In genomic region chr20:952196-952795, GRCh38 we compare ENCODE assay signal across 30 cellular contexts. TPM values are rescaled to one million over a fixed set of nuclear protein-coding genes. Genes with fewer than 3 reads are reported as not detected.
"Had no signal": no experiment of that assay in that cellular context is flagged by ENCODE, and none has a peak within 500 bp of the region (broad histone marks: within the 10 kb centered on the region; RNA-seq: fewer than 3 reads in every experiment).

No MANE protein-coding gene starts in this region.

- H3K27me3 ChIP-seq: brain microvascular endothelial cell, ovary, uterus had no signal

- H3K27ac ChIP-seq: brain microvascular endothelial cell, heart right ventricle, ovary, psoas muscle, sigmoid colon, uterus had no signal

- H3K36me3 ChIP-seq: brain microvascular endothelial cell, heart right ventricle, ovary, sigmoid colon, uterus had no signal

- FAIRE-seq: astrocyte, small intestine had no signal

- H3K9me3 ChIP-seq: heart right ventricle, ovary, psoas muscle, sigmoid colon, uterus had no signal

- H3K4me3 ChIP-seq: heart right ventricle, lung, ovary, psoas muscle, sigmoid colon, uterus had no signal

- DNase-seq: activated CD4-positive, alpha-beta memory T cell treated with anti-CD3 and anti-CD28 coated beads for 36 hours; activated CD4-positive, alpha-beta T cell treated with anti-CD3 and anti-CD28 coated beads, Interleukin-2, amount 10 ng/mL, durations not matched to agents 24 days and 14 days; activated CD4-positive, CD25-positive, alpha-beta regulatory T cell treated with anti-CD3 and anti-CD28 coated beads, Interleukin-2, amount 50 U/mL, for 72 hours; activated CD8-positive, alpha-beta memory T cell treated with anti-CD3 and anti-CD28 coated beads, Interleukin-2, amount 50 U/mL, for 4 hours; activated gamma-delta T cell; activated naive CD8-positive, alpha-beta T cell treated with anti-CD3 and anti-CD28 coated beads, Interleukin-2, amount 10 ng/mL, durations not matched to agents 7 days and 5 days; brain microvascular endothelial cell; caudate nucleus; cortex of kidney; foreskin fibroblast; heart right ventricle; kidney glomerular epithelial cell; ovary; psoas muscle; sigmoid colon; stimulated activated CD4-positive, alpha-beta T cell treated with anti-CD3 and anti-CD28 coated beads, Interleukin-1b, Interleukin-23, amount 100 ng/mL, for 48 hours; stimulated activated CD4-positive, alpha-beta T cell treated with anti-CD3 and anti-CD28 coated beads, Interleukin-4, amount 100 ng/mL, for 4 hours; stimulated activated CD8-positive, alpha-beta memory T cell treated with anti-CD3 and anti-CD28 coated beads, Interleukin-4, amount 100 ng/mL, for 48 hours; stimulated activated naive CD8-positive, alpha-beta T cell treated with anti-CD3 and anti-CD28 coated beads, Interleukin-15, amount 100 ng/mL, for 72 hours; substantia nigra; T1000; uterus had no signal

- H3K4me1 ChIP-seq: psoas muscle, sigmoid colon, uterus had no signal

- ATAC-seq: esophagus mucosa; heart right ventricle; left lobe of liver; stimulated activated memory B cell treated with anti-CD40 and anti-IgM and Interleukin-4, amounts not matched to agents 10 μg/mL and 1 μg/mL and 100 μg/mL, for 72 hours; stimulated activated naive CD8-positive, alpha-beta T cell treated with anti-CD3 and anti-CD28 coated beads, Interleukin-15, amount 100 ng/mL, for 72 hours had no signal

RNA-seq across cellular contexts. Expression of gene ANGPT4, which starts 36.2 kb away (rescaled TPM):
- total RNA-seq: activated CD4-positive, alpha-beta memory T cell treated with anti-CD3 and anti-CD28 coated beads for 36 hours; activated CD4-positive, alpha-beta T cell treated with anti-CD3 and anti-CD28 coated beads, Interleukin-2, amount 10 ng/mL, durations not matched to agents 24 days and 14 days; activated CD8-positive, alpha-beta memory T cell treated with anti-CD3 and anti-CD28 coated beads for 36 hours; activated naive CD8-positive, alpha-beta T cell treated with anti-CD3 and anti-CD28 coated beads, Interleukin-2, amount 10 ng/mL, durations not matched to agents 7 days and 5 days had no signal

RNA-seq across cellular contexts. Expression of gene RSPO4, which starts 49.8 kb away (rescaled TPM):
- total RNA-seq: activated CD4-positive, alpha-beta memory T cell treated with anti-CD3 and anti-CD28 coated beads for 36 hours; activated CD4-positive, alpha-beta T cell treated with anti-CD3 and anti-CD28 coated beads, Interleukin-2, amount 10 ng/mL, durations not matched to agents 24 days and 14 days; activated CD8-positive, alpha-beta memory T cell treated with anti-CD3 and anti-CD28 coated beads for 36 hours; chondrocyte; esophagus mucosa; left lobe of liver; sigmoid colon had no signal
